ENCODE assay signal across 15 cellular contexts in genomic region chr7:101804087-101804631, GRCh38. TPM values are rescaled to one million over a fixed set of nuclear protein-coding genes. Genes with fewer than 3 reads are reported as not detected.
A peak's percentile ranks its signal among the peaks of the same experiment; 100 is the strongest.
DNase-seq lines count a peak whose midpoint lies in the region; ATAC-seq and TF ChIP-seq lines count a peak whose summit lies in the region.
"Had no signal": no experiment of that assay in that cellular context is flagged by ENCODE, and none has a peak within 500 bp of the region (broad histone marks: within the 10 kb centered on the region; RNA-seq: fewer than 3 reads in every experiment).

No MANE protein-coding gene starts in this region.

- DNase-seq in T-helper 1 cell = no peak
- DNase-seq in NCI-H69 (lab: John Stamatoyannopoulos, UW) = peak; percentile 35
- DNase-seq in dermis blood vessel endothelial cell = peak; percentile 22
- no peak for DNase-seq in nephron progenitor cell
- DNase-seq in WERI-Rb-1 = no peak
- DNase-seq: cerebellar nuclear complex; left cardiac atrium; NCI-H1105; stimulated activated CD4-positive, alpha-beta T cell treated with anti-CD3 and anti-CD28 coated beads, Interleukin-2, amount 100 ng/mL, for 24 hours; T1000 had no signal

- peaks cover 9% of the 10 kb centered on the region for H3K4me1 Mint-ChIP-seq in T-helper 1 cell treated with Interleukin-12 subunit alpha and Interleukin-12 subunit beta and Interleukin-4 antibody, amounts not matched to agents 30 μg/mL and 1 μg/mL, for 36 hours (ENCODE audit: low read depth)
- peaks cover 42% of the 10 kb centered on the region for H3K4me1 Mint-ChIP-seq in nephron progenitor cell

- H3K9me3 Mint-ChIP-seq in T-helper 1 cell treated with Interleukin-12 subunit alpha and Interleukin-12 subunit beta and Interleukin-4 antibody, amounts not matched to agents 30 μg/mL and 1 μg/mL, for 36 hours = no peaks in the 10 kb centered on the region
- no peaks in the 10 kb centered on the region for H3K9me3 Mint-ChIP-seq in nephron progenitor cell

- peaks cover 40% of the 10 kb centered on the region for H3K27me3 Mint-ChIP-seq in T-helper 1 cell treated with Interleukin-12 subunit alpha and Interleukin-12 subunit beta and Interleukin-4 antibody, amounts not matched to agents 30 μg/mL and 1 μg/mL, for 36 hours (ENCODE audit: low read depth)
- peaks cover 30% of the 10 kb centered on the region for H3K27me3 Mint-ChIP-seq in nephron progenitor cell (ENCODE audit: low read depth, poor library complexity)

- H3K9me3 ChIP-seq in WERI-Rb-1 (ENCODE audit: severe bottlenecking) = no peaks in the 10 kb centered on the region
- H3K9me3 ChIP-seq: pancreas had no signal

- H3K4me3 Mint-ChIP-seq in T-helper 1 cell treated with Interleukin-12 subunit alpha and Interleukin-12 subunit beta and Interleukin-4 antibody, amounts not matched to agents 30 μg/mL and 1 μg/mL, for 36 hours = peak overlapping the region; percentile 38
- peak overlapping the region; percentile 69 for H3K4me3 Mint-ChIP-seq in nephron progenitor cell

- H3K36me3 ChIP-seq in WERI-Rb-1 = no peaks in the 10 kb centered on the region
- H3K36me3 ChIP-seq: pancreas had no signal

- H3K36me3 Mint-ChIP-seq in T-helper 1 cell treated with Interleukin-12 subunit alpha and Interleukin-12 subunit beta and Interleukin-4 antibody, amounts not matched to agents 30 μg/mL and 1 μg/mL, for 36 hours (ENCODE audit: low read depth) = no peaks in the 10 kb centered on the region
- no peaks in the 10 kb centered on the region for H3K36me3 Mint-ChIP-seq in nephron progenitor cell (ENCODE audit: low read depth)

- ATAC-seq in HG03521 (IDR thresholded peaks at IDR 0.05; ENCODE audit: unreplicated experiment) (no peak), GM18861 (IDR thresholded peaks at IDR 0.05; ENCODE audit: unreplicated experiment) (no peak)

- no peak overlapping the region for H3K27ac Mint-ChIP-seq in T-helper 1 cell treated with Interleukin-12 subunit alpha and Interleukin-12 subunit beta and Interleukin-4 antibody, amounts not matched to agents 30 μg/mL and 1 μg/mL, for 36 hours
- H3K27ac Mint-ChIP-seq in nephron progenitor cell = no peak overlapping the region

- no peak for TF ChIP-seq CTCF in nephron progenitor cell (IDR thresholded peaks at IDR 0.05)
- no peak for TF ChIP-seq CTCF in WERI-Rb-1 (IDR thresholded peaks at IDR 0.05; ENCODE audit: low read depth, low read length)

- no peak overlapping the region for H3K4me3 ChIP-seq in WERI-Rb-1 (ENCODE audit: low read depth, low read length)
- H3K4me3 ChIP-seq: pancreas had no signal

- H3K27ac ChIP-seq in WERI-Rb-1 = no peak overlapping the region
- H3K27ac ChIP-seq: HL-60, pancreas had no signal

- H3K27me3 ChIP-seq in WERI-Rb-1 (ENCODE audit: insufficient read depth, low read depth, severe bottlenecking) = no peaks in the 10 kb centered on the region

RNA-seq across cellular contexts. Expression of gene CUX1, which starts 13.3 kb away (rescaled TPM):
- 39.5 and 42.5 TPM in 2 replicates for total RNA-seq in dermis blood vessel endothelial cell

Comparison
In these comparisons a context has a peak if more than half of its experiments do, and no peak if none do; other contexts are left out.
1. DNase-seq: peak in NCI-H69 (single experiment) and dermis blood vessel endothelial cell (single experiment); none in T-helper 1 cell (0 of 5), nephron progenitor cell (single experiment) and WERI-Rb-1 (single experiment).